In the genomic region with DNA sequence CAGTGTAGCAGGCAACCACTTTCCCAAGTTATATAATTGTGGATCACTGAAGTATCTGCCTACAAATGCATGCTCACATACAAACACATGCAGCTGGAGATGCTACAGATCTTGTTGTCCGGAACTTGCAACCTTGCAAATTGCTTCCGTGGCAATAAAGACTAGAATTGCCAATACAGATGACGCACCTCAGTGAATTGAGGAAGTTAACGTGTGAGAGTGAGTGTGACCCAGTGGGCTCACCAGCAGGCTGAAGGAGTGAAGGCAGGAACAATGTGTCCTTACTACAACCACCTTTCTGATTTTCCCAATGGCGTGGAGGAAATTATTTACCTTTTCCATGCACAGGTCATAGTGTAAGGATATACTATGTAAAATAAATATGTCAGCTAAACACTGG, we compare ENCODE assay signal across 20 cellular contexts.
"Had no signal": no experiment of that assay in that cellular context is flagged by ENCODE, and none has a peak within 500 bp of the region (broad histone marks: within the 10 kb centered on the region; RNA-seq: fewer than 3 reads in every experiment).

No MANE protein-coding gene starts in this region.

- H3K9me3 ChIP-seq: tibial artery, uterus had no signal

- H3K36me3 ChIP-seq: tibial artery, uterus had no signal

- FAIRE-seq: bronchial epithelial cell, endometrium, keratinocyte, TTC549 had no signal

- H3K27me3 ChIP-seq: tibial artery, uterus had no signal

- H3K4me1 ChIP-seq: tibial artery, uterus had no signal

- DNase-seq: activated CD4-positive, alpha-beta T cell treated with anti-CD3 and anti-CD28 coated beads for 36 hours; activated CD4-positive, alpha-beta T cell treated with anti-CD3 and anti-CD28 coated beads, Interleukin-2, amount 50 U/mL, for 48 hours; activated T-cell treated with anti-CD3 and anti-CD28 coated beads for 4 hours; cerebellar nuclear complex; cortex of kidney; erythroblast; foreskin melanocyte; head of caudate nucleus; occipital lobe; stimulated activated CD4-positive, alpha-beta T cell treated with anti-CD3 and anti-CD28 coated beads, Interleukin-2, amount 100 ng/mL, for 24 hours; stimulated activated naive CD4-positive, alpha-beta T cell treated with Interleukin-2 at 50 U/mL for 16 hours; substantia nigra; tibial artery; uterus had no signal

- H3K4me3 ChIP-seq: lung, tibial artery, uterus had no signal

- ATAC-seq: activated CD4-positive, alpha-beta T cell treated with anti-CD3 and anti-CD28 coated beads for 36 hours; left lobe of liver had no signal
